Comparison of ENCODE assay signal across 8 cellular contexts in the genomic region with DNA sequence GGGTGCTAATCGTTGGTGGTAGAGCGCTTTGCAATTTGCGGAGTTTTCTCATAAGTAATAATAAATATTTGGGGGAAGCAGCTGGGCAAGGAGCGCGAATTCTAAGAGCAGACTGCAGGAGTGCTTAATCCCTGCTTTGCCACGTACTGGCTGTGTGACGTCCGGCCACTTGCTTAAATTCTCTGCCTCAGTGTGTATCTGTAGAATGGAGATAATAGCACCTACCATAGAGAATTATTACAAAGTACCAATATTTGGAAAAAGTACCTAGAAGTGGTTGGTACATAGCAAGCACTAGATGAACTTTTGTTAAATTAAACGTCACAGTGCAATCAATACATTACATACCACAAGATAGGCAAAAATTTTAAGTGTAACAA. TPM values are rescaled to one million over a fixed set of nuclear protein-coding genes. Genes with fewer than 3 reads are reported as not detected.
DNase-seq lines count a peak whose midpoint lies in the region; ATAC-seq and TF ChIP-seq lines count a peak whose summit lies in the region.

No MANE protein-coding gene starts in this region.

- H3K4me3 ChIP-seq in H7 (ENCODE audit: insufficient read depth, low read depth, low read length) (peak overlapping the region; percentile 83), MM.1S (ENCODE audit: low read length) (peak overlapping the region; percentile 80), duodenal mucosa (ENCODE audit: low read depth in 1 of 2, low read length in 2 of 2) (peak overlapping the region; percentile 68 to 82), mucosa of stomach (ENCODE audit: low read length) (peak overlapping the region; percentile 69)

- H3K36me3 ChIP-seq in H7 (replicated peaks; ENCODE audit: control insufficient read depth, insufficient read depth, low read length) = peaks cover 2% of the 10 kb centered on the region
- H3K36me3 ChIP-seq in MM.1S (replicated peaks; ENCODE audit: insufficient read depth, low read length) = no peaks in the 10 kb centered on the region
- H3K36me3 ChIP-seq in duodenal mucosa (ENCODE audit: control insufficient read depth in 1 of 2, insufficient read depth in 2 of 2, low read length in 2 of 2) = peaks cover 0 to 3% of the 10 kb centered on the region in 2 donors
- H3K36me3 ChIP-seq in mucosa of stomach (ENCODE audit: control insufficient read depth, insufficient read depth, low read length) = no peaks in the 10 kb centered on the region

- no peaks in the 10 kb centered on the region for H3K9me3 ChIP-seq in MM.1S (replicated peaks; ENCODE audit: insufficient read depth, low read length)
- no peaks in the 10 kb centered on the region for H3K9me3 ChIP-seq in duodenal mucosa (ENCODE audit: control insufficient read depth in 1 of 2, low read length in 2 of 2)
- no peaks in the 10 kb centered on the region for H3K9me3 ChIP-seq in mucosa of stomach (ENCODE audit: control insufficient read depth, low read length)

- DNase-seq in H7 (peak; percentile 18), MM.1S (no peak), NCI-H510A (lab: John Stamatoyannopoulos, UW) (no peak), omental fat pad (ENCODE audit: low spot score) (no peak), A172 (ENCODE audit: low spot score) (no peak)

- no peaks in the 10 kb centered on the region; the same call in 1 of the 2 replicates for H3F3A ChIP-seq in MM.1S (ENCODE audit: insufficient read depth, low read length)

- H3K4me2 ChIP-seq in MM.1S (ENCODE audit: low read depth, low read length) = peak overlapping the region; percentile 81

- ATAC-seq in GM18508 (IDR thresholded peaks at IDR 0.05; ENCODE audit: insufficient read depth, unreplicated experiment) (peak; percentile 8), omental fat pad (ENCODE audit: low FRiP score) (no peak)

- peak overlapping the region; percentile 55 for H2AFZ ChIP-seq in MM.1S (ENCODE audit: low read length)

- H3K9me2 ChIP-seq in MM.1S (replicated peaks; ENCODE audit: insufficient read depth, low read length) = no peaks in the 10 kb centered on the region

- peak overlapping the region; percentile 22; the same call in 1 of the 2 replicates for H3K27ac ChIP-seq in MM.1S (ENCODE audit: low read length)
- no peak overlapping the region for H3K27ac ChIP-seq in duodenal mucosa (ENCODE audit: low read depth, low read length)

- H3K4me1 ChIP-seq in MM.1S (ENCODE audit: low read length) = peaks cover 13% of the 10 kb centered on the region; the same call in 1 of the 2 replicates
- H3K4me1 ChIP-seq in duodenal mucosa (ENCODE audit: control insufficient read depth in 1 of 2, insufficient read depth in 2 of 2, low read length in 2 of 2) = peaks cover 35 to 36% of the 10 kb centered on the region in 2 donors
- peaks cover 16% of the 10 kb centered on the region for H3K4me1 ChIP-seq in mucosa of stomach (ENCODE audit: control insufficient read depth, insufficient read depth, low read length)

- H3K79me2 ChIP-seq in MM.1S (ENCODE audit: low read length) = peaks cover 47% of the 10 kb centered on the region

- no peaks in the 10 kb centered on the region for H3K27me3 ChIP-seq in H7 (ENCODE audit: control insufficient read depth, insufficient read depth, low read length)
- peaks cover 29% of the 10 kb centered on the region for H3K27me3 ChIP-seq in MM.1S (replicated peaks; ENCODE audit: insufficient read depth, low read length)
- no peaks in the 10 kb centered on the region for H3K27me3 ChIP-seq in duodenal mucosa (ENCODE audit: control insufficient read depth in 1 of 2, insufficient read depth in 2 of 2, low read length in 2 of 2)
- no peaks in the 10 kb centered on the region for H3K27me3 ChIP-seq in mucosa of stomach (ENCODE audit: control insufficient read depth, insufficient read depth, low read length)

- no peak for TF ChIP-seq CTCF in MM.1S (IDR thresholded peaks at IDR 0.05; ENCODE audit: low read length)
- no peak for TF ChIP-seq CTCF in omental fat pad (IDR thresholded peaks at IDR 0.05)

- H3K9ac ChIP-seq in MM.1S (ENCODE audit: low read length) (peak overlapping the region; percentile 26; the same call in 1 of the 2 replicates), duodenal mucosa (ENCODE audit: low read depth in 1 of 2, low read length in 2 of 2) (peak overlapping the region; percentile 73 to 99), mucosa of stomach (ENCODE audit: low read length) (peak overlapping the region; percentile 78)

- peaks cover 15% of the 10 kb centered on the region for H4K20me1 ChIP-seq in MM.1S (ENCODE audit: insufficient read depth, low read length)

RNA-seq across cellular contexts. Expression of a gene that starts 0.6 kb away (rescaled TPM):
- 53.0 and 58.9 TPM in 2 replicates for total RNA-seq in H7 (2014; rRNA removed; shearing (Covaris generic))
- 10 to 100 TPM; 73.1 to 88.5 (median 80.3) TPM for total RNA-seq in omental fat pad
- 147 and 165 TPM in 2 replicates for total RNA-seq in A172 (2014; rRNA removed; shearing (Covaris generic))

RNA-seq across cellular contexts. Expression of a gene that starts 24.2 kb away (rescaled TPM):
- not detected in 2 replicates for total RNA-seq in H7 (2014; rRNA removed; shearing (Covaris generic))
- 1 to 10 TPM; 1.2 to 3.9 (median 1.7) TPM for total RNA-seq in omental fat pad
- total RNA-seq in A172 (2014; rRNA removed; shearing (Covaris generic)) = 10.0 and 11.1 TPM in 2 replicates

Comparison
In these comparisons a context has a peak if more than half of its experiments do, and no peak if none do; other contexts are left out.
1. H3K9ac ChIP-seq: peak in every context shown above with its lines; median percentile 86 in duodenal mucosa; 78 in mucosa of stomach; 26 in MM.1S.